In the genomic region with DNA sequence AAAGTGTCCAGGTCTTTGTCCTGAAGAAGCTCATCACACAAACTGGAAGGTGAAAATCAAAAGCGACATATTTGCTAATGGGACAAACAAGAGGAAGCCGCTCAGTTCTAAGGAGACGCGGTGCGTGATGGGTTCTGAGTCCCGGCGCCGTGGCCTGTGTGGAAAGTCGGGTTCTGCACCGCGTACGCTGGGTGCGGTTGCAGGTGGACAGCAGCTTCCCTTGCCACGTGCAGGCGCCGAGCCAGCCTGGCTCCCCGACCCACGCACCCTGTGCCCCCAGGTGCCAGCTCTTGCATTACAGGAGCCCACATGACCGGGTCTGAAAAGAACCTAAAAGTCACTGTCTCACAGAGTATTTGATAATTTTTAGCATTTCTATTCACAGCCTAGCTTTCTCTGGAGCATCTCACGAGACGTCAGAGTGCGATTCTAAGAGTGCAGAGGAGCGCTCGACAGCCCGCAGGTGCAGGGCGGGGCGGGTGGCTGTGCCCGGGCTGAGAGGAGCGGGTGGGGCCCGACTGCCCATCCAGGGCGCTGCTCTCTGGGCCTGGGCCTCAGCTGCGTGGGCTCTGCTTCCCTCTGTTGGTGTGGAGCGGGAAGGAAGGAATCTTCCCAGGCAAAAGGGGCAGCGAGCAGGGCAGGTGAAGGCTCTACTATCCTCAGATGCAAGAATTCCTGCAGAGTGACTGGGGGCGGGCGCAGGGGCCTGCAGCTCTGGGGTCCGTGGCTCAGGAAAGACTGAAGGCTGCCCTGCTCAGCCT, we compare ENCODE assay signal across 10 cellular contexts. TPM values are rescaled to one million over a fixed set of nuclear protein-coding genes. Genes with fewer than 3 reads are reported as not detected.
DNase-seq lines count a peak whose midpoint lies in the region; ATAC-seq and TF ChIP-seq lines count a peak whose summit lies in the region.
"Had no signal": no experiment of that assay in that cellular context is flagged by ENCODE, and none has a peak within 500 bp of the region (broad histone marks: within the 10 kb centered on the region; RNA-seq: fewer than 3 reads in every experiment).

No MANE protein-coding gene starts in this region.

- H3K27me3 ChIP-seq in NT2/D1 (ENCODE audit: insufficient read depth, insufficient read length), result no peaks in the 10 kb centered on the region
- H3K27me3 ChIP-seq in thyroid gland, result no peaks in the 10 kb centered on the region
- no peaks in the 10 kb centered on the region for H3K27me3 ChIP-seq in sigmoid colon

- intact Hi-C loops in left cardiac atrium (cut with DNase I) (loop anchor here (2.0 to 10.0 kb wide), 4 partner anchors 169 to 407 kb away; no protein-coding TSS in a partner anchor), thyroid gland (cut with DNase I) (loop anchor here (5.0 to 10.0 kb wide), 2 partner anchors 169 to 427 kb away; no protein-coding TSS in a partner anchor), sigmoid colon (cut with DNase I) (loop anchor here (1.0 kb wide), 1 partner anchor 171 kb away; no protein-coding TSS in a partner anchor)

- ATAC-seq in left cardiac atrium, result peak; percentile 80 to 81
- ATAC-seq in GM18502 (IDR thresholded peaks at IDR 0.05; ENCODE audit: poor library complexity, unreplicated experiment), result no peak

- DNase-seq in NCI-H446 treated with DMSO at 0.1 percent for 48 hours (lab: John Stamatoyannopoulos, UW) (peak; percentile 16), NCI-H446 (lab: John Stamatoyannopoulos, UW) (no peak), NT2/D1 (ENCODE audit: low read depth, low spot score) (peak; percentile 33), left cardiac atrium (no peak), thyroid gland (peak; percentile 64 to 79), ACHN (no peak), sigmoid colon (no peak)

- H3K27ac ChIP-seq in thyroid gland (no peak overlapping the region), sigmoid colon (no peak overlapping the region)
- H3K27ac ChIP-seq: BLaER1 treated with 17β-estradiol and CSF1 and Interleukin-3, amounts not matched to agents 10 nM and 100 nM had no signal

- 59 to 75% methylated on average over 24 to 34 of the region's 37 CpGs for WGBS in thyroid gland, 2 donors
- 60 to 67% methylated on average over 37 of the region's 37 CpGs for WGBS in sigmoid colon, 2 donors

- in situ Hi-C loops in ACHN (cut with HindIII; ENCODE audit: low pct_ligation_motif_present, low pct_unique_long_range_greater_than_20kb, low sequenced_read_pairs), result no loop called here

- no peak for TF ChIP-seq POLR2A in thyroid gland (IDR thresholded peaks at IDR 0.05)
- TF ChIP-seq POLR2A in sigmoid colon (IDR thresholded peaks at IDR 0.05), result no peak

- no peaks in the 10 kb centered on the region for H3K9me3 ChIP-seq in NT2/D1 (ENCODE audit: insufficient read depth, low read length)
- no peaks in the 10 kb centered on the region for H3K9me3 ChIP-seq in thyroid gland
- no peaks in the 10 kb centered on the region for H3K9me3 ChIP-seq in sigmoid colon
- H3K9me3 ChIP-seq: BLaER1 treated with 17β-estradiol and CSF1 and Interleukin-3, amounts not matched to agents 10 nM and 100 nM had no signal

- no peaks in the 10 kb centered on the region for H3K36me3 ChIP-seq in NT2/D1 (ENCODE audit: insufficient read depth, insufficient read length, low read length)
- no peaks in the 10 kb centered on the region for H3K36me3 ChIP-seq in thyroid gland
- no peaks in the 10 kb centered on the region for H3K36me3 ChIP-seq in sigmoid colon
- H3K36me3 ChIP-seq: BLaER1 treated with 17β-estradiol and CSF1 and Interleukin-3, amounts not matched to agents 10 nM and 100 nM had no signal

- TF ChIP-seq EP300 in sigmoid colon (IDR thresholded peaks at IDR 0.05), result no peak

- H3K4me3 ChIP-seq in NT2/D1 (ENCODE audit: insufficient read length, low read depth) (no peak overlapping the region), thyroid gland (replicated peaks in 1 of 3) (no peak overlapping the region), sigmoid colon (no peak overlapping the region)
- H3K4me3 ChIP-seq: BLaER1 treated with 17β-estradiol and CSF1 and Interleukin-3, amounts not matched to agents 10 nM and 100 nM had no signal

- H3K4me1 ChIP-seq in NT2/D1 (ENCODE audit: insufficient read depth, insufficient read length), result no peaks in the 10 kb centered on the region
- peaks cover 7 to 14% of the 10 kb centered on the region in 2 donors for H3K4me1 ChIP-seq in thyroid gland
- H3K4me1 ChIP-seq in sigmoid colon, result no peaks in the 10 kb centered on the region

- no peak overlapping the region for H3K9ac ChIP-seq in NT2/D1 (ENCODE audit: insufficient read length, low read depth)
- H3K9ac ChIP-seq: BLaER1 treated with 17β-estradiol and CSF1 and Interleukin-3, amounts not matched to agents 10 nM and 100 nM had no signal

- peak; percentile 25 to 63 (median 56) for TF ChIP-seq CTCF in thyroid gland (IDR thresholded peaks at IDR 0.05)
- TF ChIP-seq CTCF in sigmoid colon (IDR thresholded peaks at IDR 0.05), result peak in 2 of 4 experiments; percentile 29 to 38

RNA-seq across cellular contexts. Expression of a gene that starts 39.4 kb away (rescaled TPM):
- total RNA-seq in left cardiac atrium (not detected), thyroid gland (1 to 10 TPM in 1 of 4 donors, under 1 TPM in 2, not detected in 1; 0.13 to 2.1 (median 0.45) TPM), sigmoid colon (1 to 10 TPM; 2.1 to 5.4 (median 2.6) TPM)
- polyA plus RNA-seq in sigmoid colon, result under 1 TPM in 2 of 3 donors, not detected in 1; 0.48 to 0.60 TPM
- total RNA-seq: renal cortical epithelial cell had no signal

Comparison
In these comparisons a context has a peak if more than half of its experiments do, and no peak if none do; other contexts are left out.
1. DNase-seq: peak in NCI-H446 treated with DMSO at 0.1 percent for 48 hours (single experiment), NT2/D1 (single experiment) and thyroid gland (2 of 2); none in NCI-H446 (0 of 2), left cardiac atrium (single experiment), ACHN (single experiment) and sigmoid colon (single experiment).